ENCODE assay signal across 9 cellular contexts in genomic region chr7:2566890-2567662, GRCh38. TPM values are rescaled to one million over a fixed set of nuclear protein-coding genes. Genes with fewer than 3 reads are reported as not detected.
DNase-seq lines count a peak whose midpoint lies in the region; ATAC-seq and TF ChIP-seq lines count a peak whose summit lies in the region.
"Had no signal": no experiment of that assay in that cellular context is flagged by ENCODE, and none has a peak within 500 bp of the region (broad histone marks: within the 10 kb centered on the region; RNA-seq: fewer than 3 reads in every experiment).

No MANE protein-coding gene starts in this region.

- H3K27ac Mint-ChIP-seq in activated T-helper 2 cell treated with anti-CD3 and anti-CD28 coated beads, Interferon-gamma antibody, Interleukin-2, Interleukin-4, amounts not matched to agents 10 μg/mL and 5 μg/mL and 100 μg/mL, durations not matched to agents 14 hours and 24 hours and 36 hours = no peak overlapping the region
- H3K27ac Mint-ChIP-seq: T-helper 1 cell treated with Interleukin-12 subunit alpha and Interleukin-12 subunit beta and Interleukin-4 antibody, amounts not matched to agents 30 μg/mL and 1 μg/mL, for 36 hours had no signal

- peak; percentile 74 for ATAC-seq in HG03175 (IDR thresholded peaks at IDR 0.05; ENCODE audit: unreplicated experiment)

- H3K4me1 Mint-ChIP-seq in activated T-helper 2 cell treated with anti-CD3 and anti-CD28 coated beads, Interferon-gamma antibody, Interleukin-2, Interleukin-4, amounts not matched to agents 10 μg/mL and 5 μg/mL and 100 μg/mL, durations not matched to agents 14 hours and 24 hours and 36 hours (ENCODE audit: low read depth) = peaks cover 5% of the 10 kb centered on the region

- H3K9me3 ChIP-seq in transverse colon = no peaks in the 10 kb centered on the region

- WGBS in transverse colon (ENCODE audit: low coverage in 1 of 2), 2 donors = 59 to 80% methylated on average over 4 to 28 of the region's 28 CpGs

- peak overlapping the region in 44 of 59 donors; percentile 0 to 54 (median 18) for H3K4me3 ChIP-seq in dorsolateral prefrontal cortex
- H3K4me3 ChIP-seq in transverse colon = no peak overlapping the region

- intact Hi-C loops in dorsolateral prefrontal cortex (cut with DNase I) (loop anchor here (2.0 to 10.0 kb wide), 8 partner anchors 65 to 278 kb away; partner anchors contain the start of genes GRIFIN (in 2 of the 2), AMZ1 (in 1 of the 2), GNA12 (in 1 of the 2) and TTYH3 (in 1 of the 2)), transverse colon (cut with DNase I; ENCODE audit: low total_unique reads) (no loop called here)
- intact Hi-C loops in activated T-helper 2 cell treated with anti-CD3 and anti-CD28 coated beads, Interferon-gamma antibody, Interleukin-2, Interleukin-4, amounts not matched to agents 10 μg/mL and 5 μg/mL and 100 μg/mL, durations not matched to agents 14 hours and 24 hours and 36 hours (cut with micrococcal nuclease) = no loop called here

- no peak for TF ChIP-seq EP300 in transverse colon (IDR thresholded peaks at IDR 0.05; ENCODE audit: low read depth)

- TF ChIP-seq POLR2A in transverse colon (IDR thresholded peaks at IDR 0.05) = no peak

- H3K4me1 ChIP-seq in transverse colon = peaks cover 0 to 23% (median 0%) of the 10 kb centered on the region in 4 donors

- in situ Hi-C loops in transverse colon (cut with MboI; ENCODE audit: low pct_ligation_motif_present in 1 of 4, low pct_unique_long_range_greater_than_20kb in 1 of 4, low sequenced_read_pairs in 3 of 4) = no loop called here

- H3K27me3 ChIP-seq in dorsolateral prefrontal cortex (no peaks in the 10 kb centered on the region), transverse colon (no peaks in the 10 kb centered on the region)

- no peaks in the 10 kb centered on the region for H3K27me3 Mint-ChIP-seq in activated T-helper 2 cell treated with anti-CD3 and anti-CD28 coated beads, Interferon-gamma antibody, Interleukin-2, Interleukin-4, amounts not matched to agents 10 μg/mL and 5 μg/mL and 100 μg/mL, durations not matched to agents 14 hours and 24 hours and 36 hours (ENCODE audit: low read depth)

- peaks cover 0 to 2% (median 0%) of the 10 kb centered on the region in 4 donors for H3K36me3 ChIP-seq in transverse colon

- H3K36me3 Mint-ChIP-seq in activated T-helper 2 cell treated with anti-CD3 and anti-CD28 coated beads, Interferon-gamma antibody, Interleukin-2, Interleukin-4, amounts not matched to agents 10 μg/mL and 5 μg/mL and 100 μg/mL, durations not matched to agents 14 hours and 24 hours and 36 hours (ENCODE audit: low read depth) = no peaks in the 10 kb centered on the region

- DNase-seq in stimulated activated CD4-positive, alpha-beta T cell treated with anti-CD3 and anti-CD28 coated beads, Interleukin-15, amount 100 ng/mL, for 24 hours = peak; percentile 25
- DNase-seq in stimulated activated CD4-positive, alpha-beta T cell treated with anti-CD3 and anti-CD28 coated beads, Interleukin-4, amount 100 ng/mL, for 4 hours = no peak
- DNase-seq in dorsolateral prefrontal cortex = peak in 8 of 10 donors; percentile 30 to 69 (median 60)
- DNase-seq in transverse colon = peak; percentile 60
- no peak for DNase-seq in AG20443 (ENCODE audit: low spot score)
- no peak for DNase-seq in putamen (ENCODE audit: low spot score)
- no peak for DNase-seq in activated T-helper 2 cell treated with anti-CD3 and anti-CD28 coated beads, Interferon-gamma antibody, Interleukin-2, Interleukin-4, amounts not matched to agents 10 μg/mL and 5 μg/mL and 100 μg/mL, durations not matched to agents 14 hours and 24 hours and 36 hours (ENCODE audit: low spot score)

- H3K9me3 Mint-ChIP-seq in activated T-helper 2 cell treated with anti-CD3 and anti-CD28 coated beads, Interferon-gamma antibody, Interleukin-2, Interleukin-4, amounts not matched to agents 10 μg/mL and 5 μg/mL and 100 μg/mL, durations not matched to agents 14 hours and 24 hours and 36 hours = no peaks in the 10 kb centered on the region
- H3K9me3 Mint-ChIP-seq: T-helper 1 cell treated with Interleukin-12 subunit alpha and Interleukin-12 subunit beta and Interleukin-4 antibody, amounts not matched to agents 30 μg/mL and 1 μg/mL, for 36 hours had no signal

- H3K27ac ChIP-seq in dorsolateral prefrontal cortex (peak overlapping the region in 26 of 59 donors; percentile 1 to 64 (median 20)), transverse colon (peak overlapping the region in 2 of 4 donors; percentile 28 to 31)

- no peak overlapping the region for H3K4me3 Mint-ChIP-seq in activated T-helper 2 cell treated with anti-CD3 and anti-CD28 coated beads, Interferon-gamma antibody, Interleukin-2, Interleukin-4, amounts not matched to agents 10 μg/mL and 5 μg/mL and 100 μg/mL, durations not matched to agents 14 hours and 24 hours and 36 hours (ENCODE audit: low read depth)
- H3K4me3 Mint-ChIP-seq: T-helper 1 cell treated with Interleukin-12 subunit alpha and Interleukin-12 subunit beta and Interleukin-4 antibody, amounts not matched to agents 30 μg/mL and 1 μg/mL, for 36 hours had no signal

- TF ChIP-seq CTCF in dorsolateral prefrontal cortex (IDR thresholded peaks at IDR 0.05 in 54 of 56, conservative IDR thresholded peaks at IDR 0.05 in 2 of 56; ENCODE audit: low read depth in 1 of 56, partially characterized antibody in 56 of 56) = peak in 11 of 56 donors; percentile 10 to 32 (median 21)
- no peak for TF ChIP-seq CTCF in transverse colon (IDR thresholded peaks at IDR 0.05)

RNA-seq across cellular contexts. Expression of gene IQCE, which starts 8.3 kb away (rescaled TPM):
- total RNA-seq in dorsolateral prefrontal cortex (10 to 100 TPM; 26.3 to 72.5 (median 45.2) TPM), transverse colon (100 to 1,000 TPM in 1 of 4 donors, 10 to 100 TPM in 3; 27.2 to 187 (median 55.5) TPM)
- 9.4 and 12.3 TPM in 2 replicates for total RNA-seq in activated T-helper 2 cell treated with anti-CD3 and anti-CD28 coated beads, Interferon-gamma antibody, Interleukin-2, Interleukin-4, amounts not matched to agents 10 μg/mL and 5 μg/mL and 100 μg/mL, durations not matched to agents 14 hours and 24 hours and 36 hours

RNA-seq across cellular contexts. Expression of gene BRAT1, which starts 11.8 kb away (rescaled TPM):
- total RNA-seq in dorsolateral prefrontal cortex (10 to 100 TPM; 16.7 to 38.4 (median 24.9) TPM), transverse colon (100 to 1,000 TPM in 1 of 4 donors, 10 to 100 TPM in 3; 31.7 to 120 (median 40.4) TPM)
- total RNA-seq in activated T-helper 2 cell treated with anti-CD3 and anti-CD28 coated beads, Interferon-gamma antibody, Interleukin-2, Interleukin-4, amounts not matched to agents 10 μg/mL and 5 μg/mL and 100 μg/mL, durations not matched to agents 14 hours and 24 hours and 36 hours = 39.9 and 41.9 TPM in 2 replicates

RNA-seq across cellular contexts. Expression of gene LFNG, which starts 47.5 kb away (rescaled TPM):
- total RNA-seq in dorsolateral prefrontal cortex = 10 to 100 TPM in 110 of 120 experiments, 1 to 10 TPM in 10; 7.5 to 44.5 (median 15.8) TPM
- 100 to 1,000 TPM in 2 of 4 donors, 10 to 100 TPM in 2; 17.9 to 162 (median 80.6) TPM for total RNA-seq in transverse colon
- total RNA-seq in activated T-helper 2 cell treated with anti-CD3 and anti-CD28 coated beads, Interferon-gamma antibody, Interleukin-2, Interleukin-4, amounts not matched to agents 10 μg/mL and 5 μg/mL and 100 μg/mL, durations not matched to agents 14 hours and 24 hours and 36 hours = 41.0 and 45.6 TPM in 2 replicates

Comparison
In these comparisons a context has a peak if more than half of its experiments do, and no peak if none do; other contexts are left out.
1. DNase-seq: peak in stimulated activated CD4-positive, alpha-beta T cell treated with anti-CD3 and anti-CD28 coated beads, Interleukin-15, amount 100 ng/mL, for 24 hours (single experiment), dorsolateral prefrontal cortex (8 of 10) and transverse colon (single experiment); none in stimulated activated CD4-positive, alpha-beta T cell treated with anti-CD3 and anti-CD28 coated beads, Interleukin-4, amount 100 ng/mL, for 4 hours (0 of 2), AG20443 (single experiment), putamen (single experiment) and activated T-helper 2 cell treated with anti-CD3 and anti-CD28 coated beads, Interferon-gamma antibody, Interleukin-2, Interleukin-4, amounts not matched to agents 10 μg/mL and 5 μg/mL and 100 μg/mL, durations not matched to agents 14 hours and 24 hours and 36 hours (single experiment).
2. H3K4me3 ChIP-seq: peak in dorsolateral prefrontal cortex (44 of 59); none in transverse colon (0 of 4).
3. intact Hi-C loops: an anchor here in dorsolateral prefrontal cortex (2.0 to 10.0 kb wide); none called in transverse colon and activated T-helper 2 cell treated with anti-CD3 and anti-CD28 coated beads, Interferon-gamma antibody, Interleukin-2, Interleukin-4, amounts not matched to agents 10 μg/mL and 5 μg/mL and 100 μg/mL, durations not matched to agents 14 hours and 24 hours and 36 hours.